ENCODE assay signal across 8 cellular contexts in genomic region chr17:45409659-45410076, GRCh38. TPM values are rescaled to one million over a fixed set of nuclear protein-coding genes. Genes with fewer than 3 reads are reported as not detected.
DNase-seq lines count a peak whose midpoint lies in the region; ATAC-seq and TF ChIP-seq lines count a peak whose summit lies in the region.
"Had no signal": no experiment of that assay in that cellular context is flagged by ENCODE, and none has a peak within 500 bp of the region (broad histone marks: within the 10 kb centered on the region; RNA-seq: fewer than 3 reads in every experiment).

No MANE protein-coding gene starts in this region.

- no peak for TF ChIP-seq POLR2A in Peyer's patch (IDR thresholded peaks at IDR 0.05)

- H3K36me3 Mint-ChIP-seq in endothelial cell (ENCODE audit: low read depth, unreplicated experiment) (peaks cover 19% of the 10 kb centered on the region), WTC11 (no peaks in the 10 kb centered on the region)
- peaks cover 8% of the 10 kb centered on the region for H3K36me3 Mint-ChIP-seq in stimulated activated memory B cell treated with anti-CD40 and anti-IgM and Interleukin-4, amounts not matched to agents 10 μg/mL and 1 μg/mL and 100 μg/mL, for 72 hours

- no peaks in the 10 kb centered on the region for H3K27me3 ChIP-seq in Peyer's patch

- H3K4me3 ChIP-seq in Peyer's patch: peak overlapping the region; percentile 44 to 79 (median 52)

- CTCF ChIA-PET in WTC11 (lab: Charles Lee): interaction anchor here (0.5 to 2.7 kb wide), 9 partner anchors 10 to 132 kb away, joined by 3 to 20 read pairs (median 4); no protein-coding TSS in a partner anchor

- peak in 1 of 3 donors; percentile 49 for DNase-seq in Peyer's patch
- DNase-seq in endothelial cell (ENCODE audit: low spot score): no peak
- no peak for DNase-seq in WTC11 (ENCODE audit: low spot score)
- DNase-seq in stimulated activated CD4-positive, alpha-beta T cell treated with anti-CD3 and anti-CD28 coated beads, Interleukin-4, amount 100 ng/mL, for 1 hour: no peak
- no peak for DNase-seq in SHP77 (lab: John Stamatoyannopoulos, UW)
- DNase-seq: occipital lobe had no signal

- H3K4me3 Mint-ChIP-seq in endothelial cell (ENCODE audit: unreplicated experiment) (no peak overlapping the region), WTC11 (no peak overlapping the region)
- peak overlapping the region; percentile 98 for H3K4me3 Mint-ChIP-seq in stimulated activated memory B cell treated with anti-CD40 and anti-IgM and Interleukin-4, amounts not matched to agents 10 μg/mL and 1 μg/mL and 100 μg/mL, for 72 hours

- H3K9me3 Mint-ChIP-seq in endothelial cell (ENCODE audit: unreplicated experiment): no peaks in the 10 kb centered on the region
- no peaks in the 10 kb centered on the region for H3K9me3 Mint-ChIP-seq in stimulated activated memory B cell treated with anti-CD40 and anti-IgM and Interleukin-4, amounts not matched to agents 10 μg/mL and 1 μg/mL and 100 μg/mL, for 72 hours
- no peaks in the 10 kb centered on the region for H3K9me3 Mint-ChIP-seq in WTC11

- no peaks in the 10 kb centered on the region for H3K9me3 ChIP-seq in Peyer's patch

- peak overlapping the region; percentile 89 to 97 (median 92) for H3K27ac ChIP-seq in Peyer's patch

- H3K27ac Mint-ChIP-seq in endothelial cell (ENCODE audit: unreplicated experiment): peak overlapping the region; percentile 96
- H3K27ac Mint-ChIP-seq in stimulated activated memory B cell treated with anti-CD40 and anti-IgM and Interleukin-4, amounts not matched to agents 10 μg/mL and 1 μg/mL and 100 μg/mL, for 72 hours: peak overlapping the region; percentile 99
- H3K27ac Mint-ChIP-seq in WTC11: no peak overlapping the region

- POLR2A ChIA-PET in WTC11 (lab: Charles Lee): interaction anchor here (1.0 kb wide), 1 partner anchor 16 kb away, joined by 3 read pairs; no protein-coding TSS in a partner anchor

- TF ChIP-seq CTCF in Peyer's patch (IDR thresholded peaks at IDR 0.05): no peak
- TF ChIP-seq CTCF in endothelial cell (IDR thresholded peaks at IDR 0.05; ENCODE audit: unreplicated experiment): no peak
- no peak for TF ChIP-seq CTCF in WTC11 (IDR thresholded peaks at IDR 0.05)

- H3K4me1 Mint-ChIP-seq in endothelial cell (ENCODE audit: unreplicated experiment): peaks cover 61% of the 10 kb centered on the region
- peaks cover 86% of the 10 kb centered on the region for H3K4me1 Mint-ChIP-seq in stimulated activated memory B cell treated with anti-CD40 and anti-IgM and Interleukin-4, amounts not matched to agents 10 μg/mL and 1 μg/mL and 100 μg/mL, for 72 hours
- peaks cover 39% of the 10 kb centered on the region for H3K4me1 Mint-ChIP-seq in WTC11

- H3K27me3 Mint-ChIP-seq in endothelial cell (ENCODE audit: unreplicated experiment): peaks cover 16% of the 10 kb centered on the region
- no peaks in the 10 kb centered on the region for H3K27me3 Mint-ChIP-seq in stimulated activated memory B cell treated with anti-CD40 and anti-IgM and Interleukin-4, amounts not matched to agents 10 μg/mL and 1 μg/mL and 100 μg/mL, for 72 hours
- H3K27me3 Mint-ChIP-seq in WTC11 (ENCODE audit: low read depth): peaks cover 3% of the 10 kb centered on the region; the same call in 1 of the 2 replicates

- H3K36me3 ChIP-seq in Peyer's patch: peaks cover 0 to 13% (median 0%) of the 10 kb centered on the region in 3 donors

- ATAC-seq in GM18498 (IDR thresholded peaks at IDR 0.05; ENCODE audit: unreplicated experiment) (peak; percentile 18), WTC11 (no peak)
- ATAC-seq in stimulated activated memory B cell treated with anti-CD40 and anti-IgM and Interleukin-4, amounts not matched to agents 10 μg/mL and 1 μg/mL and 100 μg/mL, for 72 hours: peak; percentile 2

- H3K4me1 ChIP-seq in Peyer's patch: peaks cover 26 to 82% (median 49%) of the 10 kb centered on the region in 4 donors

TF ChIP-seq in WTC11, 78 proteins besides CTCF, POLR2A, EP300 and RAD21:
- no peak for TF ChIP-seq IRF1 (CRISPR knock-in tag; IDR thresholded peaks at IDR 0.05)

RNA-seq across cellular contexts. Expression of gene ARHGAP27, which starts 23.0 kb away (rescaled TPM):
- total RNA-seq in Peyer's patch (100 to 1,000 TPM; 112 to 385 (median 258) TPM), endothelial cell (ENCODE audit: unreplicated experiment) (155 TPM), WTC11 (2021) (12.9 to 16.0 TPM (median 14.8 TPM) in 3 replicates)
